ENCODE assay signal across 8 cellular contexts in genomic region chr10:122878799-122879338, GRCh38. TPM values are rescaled to one million over a fixed set of nuclear protein-coding genes. Genes with fewer than 3 reads are reported as not detected.
DNase-seq lines count a peak whose midpoint lies in the region; ATAC-seq and TF ChIP-seq lines count a peak whose summit lies in the region.

No MANE protein-coding gene starts in this region.

- H3K4me3 Mint-ChIP-seq in activated naive CD8-positive, alpha-beta T cell treated with anti-CD3 and anti-CD28 coated beads, Interleukin-2, amount 10 ng/mL, durations not matched to agents 7 days and 5 days: peak overlapping the region; percentile 91

- H3K27me3 ChIP-seq in KMS-11 (ENCODE audit: insufficient read depth, low read depth) (no peaks in the 10 kb centered on the region), iPS-20b (ENCODE audit: insufficient read depth, low read length) (peaks cover 22% of the 10 kb centered on the region; the same call in 1 of the 2 replicates), testis (no peaks in the 10 kb centered on the region)

- intact Hi-C loops in testis (cut with DNase I; ENCODE audit: low total_unique reads): no loop called here

- 35 to 43% methylated on average over 14 of the region's 14 CpGs for WGBS in testis, 2 donors

- H3K9me3 Mint-ChIP-seq in activated naive CD8-positive, alpha-beta T cell treated with anti-CD3 and anti-CD28 coated beads, Interleukin-2, amount 10 ng/mL, durations not matched to agents 7 days and 5 days: no peaks in the 10 kb centered on the region

- no peaks in the 10 kb centered on the region for H4K20me1 ChIP-seq in KMS-11 (ENCODE audit: insufficient read depth)

- ATAC-seq in activated naive CD8-positive, alpha-beta T cell treated with anti-CD3 and anti-CD28 coated beads, Interleukin-2, amount 10 ng/mL, durations not matched to agents 7 days and 5 days (ENCODE audit: low read depth): peak; percentile 5
- no peak for ATAC-seq in GM19328 (IDR thresholded peaks at IDR 0.05; ENCODE audit: unreplicated experiment)

- no peak for TF ChIP-seq POLR2A in testis (IDR thresholded peaks at IDR 0.05)

- DNase-seq in COLO668 (lab: John Stamatoyannopoulos, UW; ENCODE audit: unreplicated experiment): peak; percentile 50
- peak; percentile 9 for DNase-seq in GM20000 (ENCODE audit: low spot score)
- DNase-seq in activated naive CD8-positive, alpha-beta T cell treated with anti-CD3 and anti-CD28 coated beads, Interleukin-2, amount 10 ng/mL, durations not matched to agents 7 days and 5 days: no peak
- no peak for DNase-seq in testis
- DNase-seq in GF-D8 (lab: John Stamatoyannopoulos, UW): no peak

- H3K9ac ChIP-seq in KMS-11 (peak overlapping the region; percentile 78), iPS-20b (ENCODE audit: low read depth, low read length) (no peak overlapping the region; the same call in 1 of the 2 replicates)

- TF ChIP-seq CTCF in GM20000 (IDR thresholded peaks at IDR 0.05; ENCODE audit: extremely low read depth, missing control alignments) (no peak), KMS-11 (conservative IDR thresholded peaks at IDR 0.05; ENCODE audit: low read depth, low read length) (no peak), testis (IDR thresholded peaks at IDR 0.05) (no peak)

- peaks cover 42% of the 10 kb centered on the region for H3K4me1 Mint-ChIP-seq in activated naive CD8-positive, alpha-beta T cell treated with anti-CD3 and anti-CD28 coated beads, Interleukin-2, amount 10 ng/mL, durations not matched to agents 7 days and 5 days

- H3K27ac ChIP-seq in KMS-11 (peak overlapping the region; percentile 76; the same call in 1 of the 2 replicates), iPS-20b (ENCODE audit: low read length) (no peak overlapping the region), testis (peak overlapping the region; percentile 9 to 48)

- H3K4me1 ChIP-seq in KMS-11 (ENCODE audit: low read depth, poor library complexity, severe bottlenecking) (peaks cover 31% of the 10 kb centered on the region), iPS-20b (ENCODE audit: insufficient read depth, low read length) (peaks cover 39% of the 10 kb centered on the region; the same call in 1 of the 2 replicates), testis (peaks cover 3% of the 10 kb centered on the region)

- no peaks in the 10 kb centered on the region for H3K27me3 Mint-ChIP-seq in activated naive CD8-positive, alpha-beta T cell treated with anti-CD3 and anti-CD28 coated beads, Interleukin-2, amount 10 ng/mL, durations not matched to agents 7 days and 5 days

- H3K36me3 ChIP-seq in KMS-11 (ENCODE audit: insufficient read depth) (no peaks in the 10 kb centered on the region), iPS-20b (ENCODE audit: insufficient read depth, low read depth, low read length) (no peaks in the 10 kb centered on the region), testis (ENCODE audit: low read depth, missing control alignments) (no peaks in the 10 kb centered on the region)

- peaks cover 52% of the 10 kb centered on the region for H3K79me2 ChIP-seq in KMS-11 (ENCODE audit: insufficient read depth, low read depth)

- H3K27ac Mint-ChIP-seq in activated naive CD8-positive, alpha-beta T cell treated with anti-CD3 and anti-CD28 coated beads, Interleukin-2, amount 10 ng/mL, durations not matched to agents 7 days and 5 days: peak overlapping the region; percentile 94

- peaks cover 49% of the 10 kb centered on the region for H3K36me3 Mint-ChIP-seq in activated naive CD8-positive, alpha-beta T cell treated with anti-CD3 and anti-CD28 coated beads, Interleukin-2, amount 10 ng/mL, durations not matched to agents 7 days and 5 days

- H3K4me2 ChIP-seq in KMS-11: peak overlapping the region; percentile 95

- no peak overlapping the region for H3K4me3 ChIP-seq in KMS-11 (IDR thresholded peaks at IDR 0.05; ENCODE audit: insufficient read depth, low read depth, low read length)
- peak overlapping the region; percentile 56; the same call in 1 of the 2 replicates for H3K4me3 ChIP-seq in iPS-20b (ENCODE audit: low read length)
- H3K4me3 ChIP-seq in testis: peak overlapping the region; percentile 62 to 76

- H3K9me3 ChIP-seq in iPS-20b (ENCODE audit: insufficient read depth, low read depth, low read length) (no peaks in the 10 kb centered on the region), testis (no peaks in the 10 kb centered on the region)

- POLR2A ChIA-PET in activated naive CD8-positive, alpha-beta T cell treated with anti-CD3 and anti-CD28 coated beads, Interleukin-2, amount 10 ng/mL, durations not matched to agents 7 days and 5 days (lab: Charles Lee): interaction anchor here (1.7 kb wide), 1 partner anchor 129 kb away, joined by 3 read pairs; no protein-coding TSS in a partner anchor

- peak overlapping the region; percentile 81 for H2AFZ ChIP-seq in KMS-11 (ENCODE audit: low read depth)

RNA-seq across cellular contexts. Expression of gene FAM24B, which starts 0.5 kb away (rescaled TPM):
- 10 to 100 TPM; 15.8 to 19.1 TPM for total RNA-seq in activated naive CD8-positive, alpha-beta T cell treated with anti-CD3 and anti-CD28 coated beads, Interleukin-2, amount 10 ng/mL, durations not matched to agents 7 days and 5 days
- 10 to 100 TPM; 12.6 to 18.3 TPM for total RNA-seq in testis
- polyA plus RNA-seq in testis (ENCODE audit: insufficient read depth, low read depth, low replicate concordance): 12.1 TPM

RNA-seq across cellular contexts. Expression of gene FAM24A, which starts 31.5 kb away (rescaled TPM):
- total RNA-seq in activated naive CD8-positive, alpha-beta T cell treated with anti-CD3 and anti-CD28 coated beads, Interleukin-2, amount 10 ng/mL, durations not matched to agents 7 days and 5 days: not detected
- total RNA-seq in testis: 1 to 10 TPM; 6.1 to 7.6 TPM
- polyA plus RNA-seq in testis (ENCODE audit: insufficient read depth, low read depth, low replicate concordance): 27.2 TPM

RNA-seq across cellular contexts. Expression of gene CUZD1, which starts 33.2 kb away (rescaled TPM):
- 1 to 10 TPM; 3.0 to 3.4 TPM for total RNA-seq in activated naive CD8-positive, alpha-beta T cell treated with anti-CD3 and anti-CD28 coated beads, Interleukin-2, amount 10 ng/mL, durations not matched to agents 7 days and 5 days
- 1 to 10 TPM; 1.5 to 2.0 TPM for total RNA-seq in testis
- 1.9 TPM for polyA plus RNA-seq in testis (ENCODE audit: insufficient read depth, low read depth, low replicate concordance)

Comparison
In these comparisons a context has a peak if more than half of its experiments do, and no peak if none do; other contexts are left out.
1. DNase-seq: peak in COLO668 (single experiment) and GM20000 (single experiment); none in activated naive CD8-positive, alpha-beta T cell treated with anti-CD3 and anti-CD28 coated beads, Interleukin-2, amount 10 ng/mL, durations not matched to agents 7 days and 5 days (single experiment), testis (single experiment) and GF-D8 (single experiment).
2. RNA of gene FAM24A, which starts 31.5 kb away (total RNA-seq): 6.1 to 7.6 TPM in testis; not detected in activated naive CD8-positive, alpha-beta T cell treated with anti-CD3 and anti-CD28 coated beads, Interleukin-2, amount 10 ng/mL, durations not matched to agents 7 days and 5 days; every median in the first group is over 4 times any median in the second.